In the genomic region with DNA sequence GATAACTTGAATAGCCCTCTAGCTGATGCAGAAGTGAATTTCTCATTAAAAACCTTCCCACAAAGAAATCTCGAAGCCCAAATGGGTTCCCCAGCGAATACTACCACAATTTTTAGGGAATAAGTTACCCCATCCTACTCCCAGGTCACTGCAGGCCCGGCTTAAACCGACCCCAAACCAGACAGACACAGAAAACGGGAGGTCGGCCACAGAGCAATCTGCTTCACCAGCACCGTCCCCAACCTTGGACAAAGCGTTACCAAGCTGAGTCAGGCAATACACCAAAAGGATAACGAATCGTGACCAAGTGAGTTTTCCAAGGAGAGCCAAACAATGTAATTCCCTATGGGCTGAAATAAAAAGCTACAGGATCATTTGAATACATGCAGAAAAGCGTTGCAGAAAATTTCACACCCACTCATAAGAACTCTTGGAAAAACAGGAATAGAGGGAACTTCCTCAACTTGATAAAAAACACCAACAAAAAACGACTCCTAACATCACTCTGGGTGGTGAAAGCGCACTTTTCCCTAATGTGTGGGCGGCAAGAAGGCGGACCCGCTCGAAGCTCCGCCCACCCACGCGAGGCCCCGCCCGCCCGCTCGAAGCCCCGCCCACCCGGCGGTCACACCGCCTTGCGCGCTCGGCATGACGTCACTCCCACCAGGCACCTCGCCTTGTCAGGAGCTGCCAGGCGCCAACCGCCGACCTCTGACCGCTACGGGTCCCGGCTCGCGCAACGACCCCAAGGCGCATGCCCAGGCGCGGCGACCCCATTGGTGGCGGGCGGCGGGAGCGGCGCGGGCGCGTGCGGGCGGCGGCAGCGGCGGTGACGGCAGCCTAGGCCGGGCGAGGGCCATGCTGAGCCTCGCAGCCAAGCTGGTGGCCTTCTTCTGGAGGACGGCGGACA, we compare ENCODE assay signal across 1 cellular context.
TF ChIP-seq lines count a peak whose summit lies in the region.

Gene MOV10L1 (plus strand): TSS at position 776 of the 910 bp plus-strand sequence. CDS start 83 bp downstream, at position 859.

TF ChIP-seq in Ishikawa, 13 proteins besides CTCF, POLR2A, EP300 and RAD21:
- no peak for TF ChIP-seq ZBTB7A (IDR thresholded peaks at IDR 0.05; ENCODE audit: low read depth)
- TF ChIP-seq EGR1 (IDR thresholded peaks at IDR 0.05): peak; percentile 51
- no peak for TF ChIP-seq CREB1 (IDR thresholded peaks at IDR 0.05; ENCODE audit: low read depth)
- no peak for TF ChIP-seq CEBPB (IDR thresholded peaks at IDR 0.05)
- TF ChIP-seq, protein P1, sequence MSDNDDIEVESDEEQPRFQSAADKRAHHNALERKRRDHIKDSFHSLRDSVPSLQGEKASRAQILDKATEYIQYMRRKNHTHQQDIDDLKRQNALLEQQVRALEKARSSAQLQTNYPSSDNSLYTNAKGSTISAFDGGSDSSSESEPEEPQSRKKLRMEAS (IDR thresholded peaks at IDR 0.05): no peak
- TF ChIP-seq FOXM1 (IDR thresholded peaks at IDR 0.05; ENCODE audit: borderline replicate concordance, low read depth): no peak
